Comparison of ENCODE assay signal across 8 cellular contexts in the genomic region with DNA sequence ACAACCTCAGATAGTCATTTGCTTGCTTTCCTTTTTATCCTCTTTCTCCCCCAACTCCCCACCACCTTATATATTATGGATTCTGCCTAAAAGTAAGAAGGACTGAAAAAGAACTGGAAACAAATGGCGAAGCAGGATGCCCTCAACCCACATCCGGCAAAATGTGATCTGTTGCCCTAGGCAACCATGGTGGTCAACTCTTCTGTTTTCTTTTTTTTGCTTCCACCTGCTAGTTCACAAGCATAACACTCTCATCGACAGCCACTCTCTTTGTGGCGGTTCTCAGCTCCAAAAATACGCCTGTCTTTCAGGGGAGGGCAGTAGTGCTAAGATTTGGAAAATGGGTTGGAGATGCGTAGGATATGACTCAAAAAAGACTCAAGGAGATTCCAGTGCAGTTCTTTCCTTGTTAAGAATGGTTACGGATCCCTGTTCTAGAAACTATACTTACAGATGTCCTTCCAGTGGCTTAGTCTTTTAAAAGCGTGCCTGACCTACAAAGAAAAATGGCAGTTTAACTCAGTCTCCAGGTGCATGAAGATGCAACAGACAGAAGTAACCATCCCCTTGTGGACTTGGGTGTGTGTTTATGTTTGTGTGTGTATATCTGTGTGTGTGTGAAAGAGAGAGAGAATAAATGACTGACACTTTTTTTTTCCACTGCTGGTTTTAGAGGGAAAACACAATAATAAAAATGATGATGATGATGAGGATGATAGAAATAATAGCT. TPM values are rescaled to one million over a fixed set of nuclear protein-coding genes. Genes with fewer than 3 reads are reported as not detected.
DNase-seq lines count a peak whose midpoint lies in the region; ATAC-seq and TF ChIP-seq lines count a peak whose summit lies in the region.

No MANE protein-coding gene starts in this region.

- H3K4me3 ChIP-seq in CD8-positive, alpha-beta memory T cell (ENCODE audit: low read length) = peak overlapping the region; percentile 57
- no peak overlapping the region for H3K4me3 ChIP-seq in tibial nerve
- H3K4me3 ChIP-seq in Caco-2 (ENCODE audit: low read depth, low read length) = no peak overlapping the region

- peaks cover 12 to 54% (median 19%) of the 10 kb centered on the region in 3 donors for H3K36me3 Mint-ChIP-seq in CD8-positive, alpha-beta memory T cell
- H3K36me3 Mint-ChIP-seq in activated T-cell treated with anti-CD3 and anti-CD28 coated beads, Interleukin-2, amount 50 U/mL, for 72 hours (ENCODE audit: insufficient read depth in 2 of 2) = peaks cover 14 to 30% of the 10 kb centered on the region in 2 donors
- peaks cover 73% of the 10 kb centered on the region for H3K36me3 Mint-ChIP-seq in stimulated activated memory B cell treated with anti-CD40 and anti-IgM and Interleukin-4, amounts not matched to agents 10 μg/mL and 1 μg/mL and 100 μg/mL, for 72 hours
- H3K36me3 Mint-ChIP-seq in nephron progenitor cell (ENCODE audit: low read depth) (no peaks in the 10 kb centered on the region), Caco-2 (ENCODE audit: insufficient read depth, unreplicated experiment) (no peaks in the 10 kb centered on the region)

- peaks cover 88% of the 10 kb centered on the region for H3K4me1 ChIP-seq in CD8-positive, alpha-beta memory T cell (ENCODE audit: insufficient read depth, low read length)
- H3K4me1 ChIP-seq in tibial nerve = no peaks in the 10 kb centered on the region
- H3K4me1 ChIP-seq in Caco-2 = no peaks in the 10 kb centered on the region

- DNase-seq in CD8-positive, alpha-beta memory T cell = peak; percentile 59 to 92 (median 88)
- DNase-seq in activated T-cell treated with anti-CD3 and anti-CD28 coated beads, Interleukin-2, amount 50 U/mL, for 72 hours = peak; percentile 61 to 65
- DNase-seq in nephron progenitor cell (no peak), tibial nerve (ENCODE audit: low spot score in 2 of 2) (no peak), Caco-2 (no peak)

- TF ChIP-seq CTCF in nephron progenitor cell (IDR thresholded peaks at IDR 0.05) = no peak
- no peak for TF ChIP-seq CTCF in tibial nerve (IDR thresholded peaks at IDR 0.05)
- TF ChIP-seq CTCF in Caco-2 (IDR thresholded peaks at IDR 0.05; ENCODE audit: insufficient read depth in 1 of 2, low read depth in 1 of 2, low read length in 1 of 2, severe bottlenecking in 1 of 2, unreplicated experiment in 1 of 2) = no peak

- no peak for TF ChIP-seq POLR2A in tibial nerve (IDR thresholded peaks at IDR 0.05)

- intact Hi-C loops in Caco-2 (cut with micrococcal nuclease; ENCODE audit: unreplicated experiment) = no loop called here

- peak overlapping the region; percentile 91 to 100 (median 99) for H3K27ac Mint-ChIP-seq in CD8-positive, alpha-beta memory T cell
- peak overlapping the region; percentile 95 for H3K27ac Mint-ChIP-seq in activated T-cell treated with anti-CD3 and anti-CD28 coated beads, Interleukin-2, amount 50 U/mL, for 72 hours
- peak overlapping the region; percentile 88 for H3K27ac Mint-ChIP-seq in stimulated activated memory B cell treated with anti-CD40 and anti-IgM and Interleukin-4, amounts not matched to agents 10 μg/mL and 1 μg/mL and 100 μg/mL, for 72 hours
- H3K27ac Mint-ChIP-seq in nephron progenitor cell (no peak overlapping the region), Caco-2 (ENCODE audit: unreplicated experiment) (no peak overlapping the region)

- H3K4me3 Mint-ChIP-seq in CD8-positive, alpha-beta memory T cell = peak overlapping the region; percentile 72 to 89 (median 79)
- peak overlapping the region; percentile 79 to 85 for H3K4me3 Mint-ChIP-seq in activated T-cell treated with anti-CD3 and anti-CD28 coated beads, Interleukin-2, amount 50 U/mL, for 72 hours
- peak overlapping the region; percentile 63 for H3K4me3 Mint-ChIP-seq in stimulated activated memory B cell treated with anti-CD40 and anti-IgM and Interleukin-4, amounts not matched to agents 10 μg/mL and 1 μg/mL and 100 μg/mL, for 72 hours
- H3K4me3 Mint-ChIP-seq in nephron progenitor cell (no peak overlapping the region), Caco-2 (ENCODE audit: unreplicated experiment) (no peak overlapping the region)

- CTCF ChIA-PET in CD8-positive, alpha-beta memory T cell (lab: Charles Lee) = interaction anchor here (0.6 to 2.1 kb wide), 9 partner anchors 18 to 55 kb away, joined by 3 to 7 read pairs (median 3); no protein-coding TSS in a partner anchor
- CTCF ChIA-PET in Caco-2 (lab: Charles Lee) = no interaction called here

- TF ChIP-seq EP300 in tibial nerve (IDR thresholded peaks at IDR 0.05) = no peak

- peaks cover 0 to 2% (median 0%) of the 10 kb centered on the region in 5 donors for H3K9me3 Mint-ChIP-seq in CD8-positive, alpha-beta memory T cell
- H3K9me3 Mint-ChIP-seq in activated T-cell treated with anti-CD3 and anti-CD28 coated beads, Interleukin-2, amount 50 U/mL, for 72 hours = peaks cover 5 to 7% of the 10 kb centered on the region in 2 donors
- peaks cover 6% of the 10 kb centered on the region for H3K9me3 Mint-ChIP-seq in stimulated activated memory B cell treated with anti-CD40 and anti-IgM and Interleukin-4, amounts not matched to agents 10 μg/mL and 1 μg/mL and 100 μg/mL, for 72 hours
- H3K9me3 Mint-ChIP-seq in nephron progenitor cell (no peaks in the 10 kb centered on the region), Caco-2 (ENCODE audit: unreplicated experiment) (peaks cover 20% of the 10 kb centered on the region)

- H3K27me3 Mint-ChIP-seq in CD8-positive, alpha-beta memory T cell = peaks cover 0 to 6% of the 10 kb centered on the region in 2 donors
- H3K27me3 Mint-ChIP-seq in activated T-cell treated with anti-CD3 and anti-CD28 coated beads, Interleukin-2, amount 50 U/mL, for 72 hours (ENCODE audit: low read depth) = no peaks in the 10 kb centered on the region
- H3K27me3 Mint-ChIP-seq in stimulated activated memory B cell treated with anti-CD40 and anti-IgM and Interleukin-4, amounts not matched to agents 10 μg/mL and 1 μg/mL and 100 μg/mL, for 72 hours = no peaks in the 10 kb centered on the region
- peaks cover 7% of the 10 kb centered on the region for H3K27me3 Mint-ChIP-seq in nephron progenitor cell (ENCODE audit: low read depth, poor library complexity)
- no peaks in the 10 kb centered on the region for H3K27me3 Mint-ChIP-seq in Caco-2 (ENCODE audit: insufficient read depth, unreplicated experiment)

- H3K27me3 ChIP-seq in CD8-positive, alpha-beta memory T cell (ENCODE audit: insufficient read depth, low read length, poor library complexity, severe bottlenecking) = no peaks in the 10 kb centered on the region
- H3K27me3 ChIP-seq in tibial nerve = no peaks in the 10 kb centered on the region
- no peaks in the 10 kb centered on the region for H3K27me3 ChIP-seq in Caco-2 (replicated peaks; ENCODE audit: control insufficient read depth, insufficient read depth, low read length)

- peaks cover 85 to 97% (median 95%) of the 10 kb centered on the region in 3 donors for H3K4me1 Mint-ChIP-seq in CD8-positive, alpha-beta memory T cell
- H3K4me1 Mint-ChIP-seq in activated T-cell treated with anti-CD3 and anti-CD28 coated beads, Interleukin-2, amount 50 U/mL, for 72 hours (ENCODE audit: low read depth) = peaks cover 85% of the 10 kb centered on the region
- peaks cover 91% of the 10 kb centered on the region for H3K4me1 Mint-ChIP-seq in stimulated activated memory B cell treated with anti-CD40 and anti-IgM and Interleukin-4, amounts not matched to agents 10 μg/mL and 1 μg/mL and 100 μg/mL, for 72 hours
- no peaks in the 10 kb centered on the region for H3K4me1 Mint-ChIP-seq in nephron progenitor cell
- H3K4me1 Mint-ChIP-seq in Caco-2 (ENCODE audit: low read depth, unreplicated experiment) = peaks cover 5% of the 10 kb centered on the region

- peak overlapping the region; percentile 81 for H3K27ac ChIP-seq in CD8-positive, alpha-beta memory T cell (ENCODE audit: low read depth, low read length)
- peak overlapping the region in 1 of 4 donors; percentile 58 for H3K27ac ChIP-seq in tibial nerve

- peaks cover 5% of the 10 kb centered on the region for H3K36me3 ChIP-seq in CD8-positive, alpha-beta memory T cell (ENCODE audit: insufficient read depth, low read length)
- no peaks in the 10 kb centered on the region for H3K36me3 ChIP-seq in tibial nerve
- no peaks in the 10 kb centered on the region for H3K36me3 ChIP-seq in Caco-2 (ENCODE audit: control insufficient read depth, insufficient read depth, low read length)

- ATAC-seq in GM21367 (IDR thresholded peaks at IDR 0.05; ENCODE audit: unreplicated experiment) (peak; percentile 86), HG03558 (IDR thresholded peaks at IDR 0.05; ENCODE audit: extremely low read depth, unreplicated experiment) (peak; percentile 63)
- ATAC-seq in activated T-cell treated with anti-CD3 and anti-CD28 coated beads, Interleukin-2, amount 50 U/mL, for 72 hours (replicated peaks in 1 of 2) = peak; percentile 42 to 57
- ATAC-seq in stimulated activated memory B cell treated with anti-CD40 and anti-IgM and Interleukin-4, amounts not matched to agents 10 μg/mL and 1 μg/mL and 100 μg/mL, for 72 hours = peak; percentile 85

- POLR2A ChIA-PET in CD8-positive, alpha-beta memory T cell (lab: Charles Lee) = interaction anchor here (0.7 to 3.2 kb wide), 4 partner anchors 11 to 55 kb away, joined by 3 to 16 read pairs (median 4); partner anchors contain the start of gene APBB1IP
- POLR2A ChIA-PET in Caco-2 (lab: Charles Lee) = no interaction called here

- BruUV-seq in Caco-2 (replicated peaks; lab: Mats Ljungman, UMichigan) = no TSS peak

- WGBS in tibial nerve, 2 donors = 83 to 84% methylated on average over 8 of the region's 8 CpGs

- no peaks in the 10 kb centered on the region for H3K9me3 ChIP-seq in CD8-positive, alpha-beta memory T cell (ENCODE audit: low read length)
- H3K9me3 ChIP-seq in tibial nerve (peaks cover 0 to 2% (median 0%) of the 10 kb centered on the region in 4 donors), Caco-2 (no peaks in the 10 kb centered on the region; the same call in 1 of the 2 replicates)

RNA-seq across cellular contexts. Expression of gene APBB1IP, which starts 10.7 kb away (rescaled TPM):
- 10 to 100 TPM; 47.7 to 48.9 TPM for total RNA-seq in CD8-positive, alpha-beta memory T cell
- 72.3 TPM for polyA plus RNA-seq in CD8-positive, alpha-beta memory T cell
- total RNA-seq in activated T-cell treated with anti-CD3 and anti-CD28 coated beads, Interleukin-2, amount 50 U/mL, for 72 hours = 10 to 100 TPM; 44.1 to 49.7 TPM
- 1 to 10 TPM; 6.1 to 9.3 (median 7.9) TPM for total RNA-seq in tibial nerve
- total RNA-seq in Caco-2 (2022) = 0.14 and 0.16 TPM in 2 replicates

Comparison
In these comparisons a context has a peak if more than half of its experiments do, and no peak if none do; other contexts are left out.
1. DNase-seq: peak in CD8-positive, alpha-beta memory T cell (5 of 5) and activated T-cell treated with anti-CD3 and anti-CD28 coated beads, Interleukin-2, amount 50 U/mL, for 72 hours (2 of 2); none in nephron progenitor cell (single experiment), tibial nerve (0 of 2) and Caco-2 (0 of 2).
2. H3K27ac Mint-ChIP-seq: peak in CD8-positive, alpha-beta memory T cell (8 of 8), activated T-cell treated with anti-CD3 and anti-CD28 coated beads, Interleukin-2, amount 50 U/mL, for 72 hours (single experiment) and stimulated activated memory B cell treated with anti-CD40 and anti-IgM and Interleukin-4, amounts not matched to agents 10 μg/mL and 1 μg/mL and 100 μg/mL, for 72 hours (single experiment); none in nephron progenitor cell (single experiment) and Caco-2 (single experiment).
3. H3K4me3 Mint-ChIP-seq: peak in CD8-positive, alpha-beta memory T cell (7 of 7), activated T-cell treated with anti-CD3 and anti-CD28 coated beads, Interleukin-2, amount 50 U/mL, for 72 hours (2 of 2) and stimulated activated memory B cell treated with anti-CD40 and anti-IgM and Interleukin-4, amounts not matched to agents 10 μg/mL and 1 μg/mL and 100 μg/mL, for 72 hours (single experiment); none in nephron progenitor cell (single experiment) and Caco-2 (single experiment).
4. RNA of gene APBB1IP, which starts 10.7 kb away (total RNA-seq): 44.1 to 49.7 TPM in activated T-cell treated with anti-CD3 and anti-CD28 coated beads, Interleukin-2, amount 50 U/mL, for 72 hours and 47.7 to 48.9 TPM in CD8-positive, alpha-beta memory T cell; 6.1 to 9.3 TPM in tibial nerve and 0.14 to 0.16 TPM in Caco-2; every median in the first group is over 4 times any median in the second.
5. Peak in every context shown above with its lines, with median percentiles within 50 percentile points of each other: ATAC-seq.